In genomic region chr4:54941994-54942552, GRCh38 we compare ENCODE assay signal across 9 cellular contexts.
A peak's percentile ranks its signal among the peaks of the same experiment; 100 is the strongest.
DNase-seq lines count a peak whose midpoint lies in the region; ATAC-seq and TF ChIP-seq lines count a peak whose summit lies in the region.
"Had no signal": no experiment of that assay in that cellular context is flagged by ENCODE, and none has a peak within 500 bp of the region (broad histone marks: within the 10 kb centered on the region; RNA-seq: fewer than 3 reads in every experiment).

No MANE protein-coding gene starts in this region.

- DNase-seq in AG10803 (ENCODE audit: low read depth) = peak; percentile 32
- DNase-seq in renal cortical epithelial cell (ENCODE audit: low read depth) = peak; percentile 13
- no peak for DNase-seq in DMS114 treated with DMSO at 0.1 percent for 48 hours (lab: John Stamatoyannopoulos, UW; ENCODE audit: unreplicated experiment)
- DNase-seq in activated CD8-positive, alpha-beta memory T cell treated with anti-CD3 and anti-CD28 coated beads, Interleukin-2, amount 50 U/mL, for 4 hours = no peak

- no peaks in the 10 kb centered on the region for H3K27me3 ChIP-seq in gastroesophageal sphincter
- H3K27me3 ChIP-seq: SJSA1 had no signal

- peak; percentile 82 for ATAC-seq in GM19395 (IDR thresholded peaks at IDR 0.05; ENCODE audit: unreplicated experiment)
- peak; percentile 81 for ATAC-seq in activated T-helper 17 cell treated with anti-CD3 and anti-CD28 coated beads, Interleukin-2, amount 50 U/mL, for 72 hours (replicated peaks)
- ATAC-seq in gastroesophageal sphincter = no peak

- no peaks in the 10 kb centered on the region for H3K9me3 ChIP-seq in gastroesophageal sphincter
- H3K9me3 ChIP-seq: SJSA1 had no signal

- TF ChIP-seq CTCF in AG10803 (conservative IDR thresholded peaks at IDR 0.05; ENCODE audit: low read length) (no peak), gastroesophageal sphincter (IDR thresholded peaks at IDR 0.05) (no peak)

- no peak overlapping the region for H3K4me3 ChIP-seq in AG10803 (ENCODE audit: low read length)
- H3K4me3 ChIP-seq in gastroesophageal sphincter = no peak overlapping the region
- H3K4me3 ChIP-seq: SJSA1 had no signal

- H3K27ac ChIP-seq in gastroesophageal sphincter = no peak overlapping the region
- H3K27ac ChIP-seq: SJSA1 had no signal

- H3K36me3 ChIP-seq in gastroesophageal sphincter = no peaks in the 10 kb centered on the region
- H3K36me3 ChIP-seq: SJSA1 had no signal

- TF ChIP-seq POLR2A in gastroesophageal sphincter (IDR thresholded peaks at IDR 0.05) = no peak

- WGBS in gastroesophageal sphincter (ENCODE audit: low coverage in 1 of 2), 2 donors = 52 to 59% methylated on average over 2 to 10 of the region's 10 CpGs

- H3K9me3 Mint-ChIP-seq in IgD-negative memory B cell = no peaks in the 10 kb centered on the region
- no peaks in the 10 kb centered on the region for H3K9me3 Mint-ChIP-seq in activated T-helper 17 cell treated with anti-CD3 and anti-CD28 coated beads, Interleukin-2, amount 50 U/mL, for 72 hours

- H3K27me3 Mint-ChIP-seq in IgD-negative memory B cell = peaks cover 1% of the 10 kb centered on the region
- H3K27me3 Mint-ChIP-seq in activated T-helper 17 cell treated with anti-CD3 and anti-CD28 coated beads, Interleukin-2, amount 50 U/mL, for 72 hours = no peaks in the 10 kb centered on the region

- H3K36me3 Mint-ChIP-seq in IgD-negative memory B cell = no peaks in the 10 kb centered on the region
- H3K36me3 Mint-ChIP-seq in activated T-helper 17 cell treated with anti-CD3 and anti-CD28 coated beads, Interleukin-2, amount 50 U/mL, for 72 hours (ENCODE audit: low read depth) = no peaks in the 10 kb centered on the region

- H3K27ac Mint-ChIP-seq in IgD-negative memory B cell = peak overlapping the region; percentile 73 to 87 (median 83)
- H3K27ac Mint-ChIP-seq in activated T-helper 17 cell treated with anti-CD3 and anti-CD28 coated beads, Interleukin-2, amount 50 U/mL, for 72 hours = peak overlapping the region; percentile 58

- H3K4me1 Mint-ChIP-seq in IgD-negative memory B cell = peaks cover 23 to 33% (median 26%) of the 10 kb centered on the region in 3 donors
- peaks cover 11% of the 10 kb centered on the region for H3K4me1 Mint-ChIP-seq in activated T-helper 17 cell treated with anti-CD3 and anti-CD28 coated beads, Interleukin-2, amount 50 U/mL, for 72 hours

- TF ChIP-seq EP300 in gastroesophageal sphincter (IDR thresholded peaks at IDR 0.05) = no peak

- H3K4me1 ChIP-seq in gastroesophageal sphincter = peaks cover 0 to 9% (median 0%) of the 10 kb centered on the region in 3 donors
- H3K4me1 ChIP-seq: SJSA1 had no signal

- peak overlapping the region; percentile 38 to 90 (median 72) for H3K4me3 Mint-ChIP-seq in IgD-negative memory B cell
- peak overlapping the region; percentile 49 for H3K4me3 Mint-ChIP-seq in activated T-helper 17 cell treated with anti-CD3 and anti-CD28 coated beads, Interleukin-2, amount 50 U/mL, for 72 hours

Comparison
In these comparisons a context has a peak if more than half of its experiments do, and no peak if none do; other contexts are left out.
1. DNase-seq: peak in AG10803 (single experiment) and renal cortical epithelial cell (single experiment); none in DMS114 treated with DMSO at 0.1 percent for 48 hours (single experiment) and activated CD8-positive, alpha-beta memory T cell treated with anti-CD3 and anti-CD28 coated beads, Interleukin-2, amount 50 U/mL, for 4 hours (single experiment).